Comparison of ENCODE assay signal across 15 cellular contexts in genomic region chr11:49893442-49893841, GRCh38. TPM values are rescaled to one million over a fixed set of nuclear protein-coding genes. Genes with fewer than 3 reads are reported as not detected.
"Had no signal": no experiment of that assay in that cellular context is flagged by ENCODE, and none has a peak within 500 bp of the region (broad histone marks: within the 10 kb centered on the region; RNA-seq: fewer than 3 reads in every experiment).

No MANE protein-coding gene starts in this region.

RNA-seq across cellular contexts. Expression of gene OR4C13, which starts 58.7 kb away (rescaled TPM):
- total RNA-seq: activated B cell treated with CpG ODN at 0.5 μM for 24 hours; activated CD4-positive, alpha-beta memory T cell treated with anti-CD3 and anti-CD28 coated beads for 36 hours; activated CD4-positive, alpha-beta memory T cell treated with anti-CD3 and anti-CD28 coated beads, Interleukin-2, amount 10 ng/mL, durations not matched to agents 7 days and 5 days; activated CD4-positive, alpha-beta T cell treated with anti-CD3 and anti-CD28 coated beads for 36 hours; activated CD4-positive, alpha-beta T cell treated with anti-CD3 and anti-CD28 coated beads, Interleukin-2, amount 10 ng/mL, durations not matched to agents 24 days and 14 days; activated CD4-positive, alpha-beta T cell treated with anti-CD3 and anti-CD28 coated beads, Interleukin-2, amount 10 ng/mL, durations not matched to agents 7 days and 5 days; activated CD8-positive, alpha-beta memory T cell treated with anti-CD3 and anti-CD28 coated beads for 36 hours; activated CD8-positive, alpha-beta memory T cell treated with anti-CD3 and anti-CD28 coated beads, Interleukin-2, amount 10 ng/mL, durations not matched to agents 7 days and 5 days; activated CD8-positive, alpha-beta T cell treated with anti-CD3 and anti-CD28 coated beads for 36 hours; activated CD8-positive, alpha-beta T cell treated with anti-CD3 and anti-CD28 coated beads, Interleukin-2, amount 10 ng/mL, durations not matched to agents 7 days and 5 days; T-cell; T-helper 1 cell treated with Interleukin-12 subunit alpha and Interleukin-12 subunit beta and Interleukin-4 antibody, amounts not matched to agents 30 ng/mL and 1 ng/mL, for 36 hours; T-helper 17 cell; T-helper 2 cell treated with Interferon-gamma antibody and Interleukin-4, amounts not matched to agents 100 ng/mL and 5 ng/mL, for 36 hours; WTC11 had no signal
